Comparison of ENCODE assay signal across 16 cellular contexts in genomic region chr2:130808482-130809268, GRCh38. TPM values are rescaled to one million over a fixed set of nuclear protein-coding genes. Genes with fewer than 3 reads are reported as not detected.
DNase-seq lines count a peak whose midpoint lies in the region; ATAC-seq and TF ChIP-seq lines count a peak whose summit lies in the region.
"Had no signal": no experiment of that assay in that cellular context is flagged by ENCODE, and none has a peak within 500 bp of the region (broad histone marks: within the 10 kb centered on the region; RNA-seq: fewer than 3 reads in every experiment).

No MANE protein-coding gene starts in this region.

- H3K9me3 Mint-ChIP-seq in endothelial cell (ENCODE audit: unreplicated experiment): no peaks in the 10 kb centered on the region

- H3K27me3 ChIP-seq in PC-9 (ENCODE audit: insufficient read depth, low read depth) (no peaks in the 10 kb centered on the region), Karpas-422 (ENCODE audit: low read length) (no peaks in the 10 kb centered on the region)
- H3K27me3 ChIP-seq: hepatocyte had no signal

- BruUV-seq in PC-9 (replicated peaks; lab: Mats Ljungman, UMichigan): no TSS peak

- CTCF ChIA-PET in PC-9 (lab: Charles Lee): no interaction called here

- no peak overlapping the region for H3K4me3 ChIP-seq in PC-9
- no peak overlapping the region for H3K4me3 ChIP-seq in Karpas-422 (ENCODE audit: low read length)
- H3K4me3 ChIP-seq: hepatocyte, lower lobe of right lung had no signal

- no peaks in the 10 kb centered on the region for H4K20me1 ChIP-seq in PC-9 (ENCODE audit: insufficient read depth)
- no peaks in the 10 kb centered on the region for H4K20me1 ChIP-seq in Karpas-422 (ENCODE audit: insufficient read depth, low read depth, low read length)

- no peak for TF ChIP-seq RAD21 in Ishikawa (IDR thresholded peaks at IDR 0.05; ENCODE audit: low read depth)

- peaks cover 6% of the 10 kb centered on the region for H3K27me3 Mint-ChIP-seq in endothelial cell (ENCODE audit: unreplicated experiment)

- H3K9me3 ChIP-seq in PC-9 (ENCODE audit: insufficient read depth, low read depth) (no peaks in the 10 kb centered on the region), Karpas-422 (ENCODE audit: low read length) (no peaks in the 10 kb centered on the region)
- H3K9me3 ChIP-seq: lower lobe of right lung had no signal

- peaks cover 3% of the 10 kb centered on the region for H3K36me3 Mint-ChIP-seq in endothelial cell (ENCODE audit: low read depth, unreplicated experiment)
- H3K36me3 Mint-ChIP-seq: brain had no signal

- no peak for ATAC-seq in HG02678 (IDR thresholded peaks at IDR 0.05; ENCODE audit: unreplicated experiment)
- ATAC-seq: lower lobe of right lung, Panc1 had no signal

- H3K36me3 ChIP-seq in PC-9 (ENCODE audit: low read depth): no peaks in the 10 kb centered on the region
- no peaks in the 10 kb centered on the region for H3K36me3 ChIP-seq in Karpas-422 (ENCODE audit: insufficient read depth, low read length)
- H3K36me3 ChIP-seq: lower lobe of right lung had no signal

- H2AFZ ChIP-seq in PC-9: no peak overlapping the region
- no peak overlapping the region for H2AFZ ChIP-seq in Karpas-422 (ENCODE audit: low read length)
- H2AFZ ChIP-seq: hepatocyte had no signal

- POLR2A ChIA-PET in PC-9 (lab: Charles Lee; ENCODE audit: unreplicated experiment): interaction anchor here (0.5 kb wide), 1 partner anchor 282 kb away, joined by 11 read pairs; no protein-coding TSS in a partner anchor

- TF ChIP-seq CTCF in PC-9 (conservative IDR thresholded peaks at IDR 0.05) (no peak), endothelial cell (IDR thresholded peaks at IDR 0.05; ENCODE audit: unreplicated experiment) (no peak)

- H3K9ac ChIP-seq in Karpas-422 (ENCODE audit: low read length): no peak overlapping the region

- peaks cover 40% of the 10 kb centered on the region for H3K4me1 ChIP-seq in PC-9 (replicated peaks; ENCODE audit: insufficient read depth)
- H3K4me1 ChIP-seq in Karpas-422 (ENCODE audit: low read length): 0 out of 2 replicates have a peak, but pooled peaks cover 3% of the 10 kb centered on the region
- H3K4me1 ChIP-seq: lower lobe of right lung had no signal

- H3K27ac ChIP-seq in PC-9 (peak overlapping the region; percentile 99), temporal lobe (ENCODE audit: low read depth, low read length) (peak overlapping the region; percentile 5), Karpas-422 (ENCODE audit: low read length) (no peak overlapping the region)
- H3K27ac ChIP-seq: hepatocyte, lower lobe of right lung had no signal

- no peak for TF ChIP-seq EP300 in Ishikawa (IDR thresholded peaks at IDR 0.05; ENCODE audit: borderline replicate concordance)

- H3K27ac Mint-ChIP-seq in endothelial cell (ENCODE audit: unreplicated experiment): peak overlapping the region; percentile 21

- intact Hi-C loops in PC-9 (cut with micrococcal nuclease; ENCODE audit: unreplicated experiment): loop anchor here (2.0 kb wide), 1 partner anchor 28 kb away; the partner anchor contains the start of gene ARHGEF4

- H3K4me1 Mint-ChIP-seq in endothelial cell (ENCODE audit: unreplicated experiment): peaks cover 2% of the 10 kb centered on the region

- H3K4me2 ChIP-seq in PC-9 (peak overlapping the region; percentile 68; the same call in 1 of the 2 replicates), Karpas-422 (ENCODE audit: low read depth, low read length, poor library complexity, severe bottlenecking) (no peak overlapping the region)
- H3K4me2 ChIP-seq: hepatocyte had no signal

- DNase-seq in PC-9 (peak; percentile 81 to 96), endothelial cell (ENCODE audit: low spot score) (no peak), Karpas-422 (no peak), HCEC 1CT (no peak)
- DNase-seq: activated gamma-delta T cell treated with Interleukin-2 at 50 U/mL for 16 hours, COR-L47, lower lobe of right lung, substantia nigra had no signal

- H3K79me2 ChIP-seq in PC-9 (ENCODE audit: low read depth) (no peaks in the 10 kb centered on the region), Karpas-422 (ENCODE audit: low read length) (no peaks in the 10 kb centered on the region)
- H3K79me2 ChIP-seq: hepatocyte had no signal

- H3K4me3 Mint-ChIP-seq in endothelial cell (ENCODE audit: unreplicated experiment): no peak overlapping the region
- H3K4me3 Mint-ChIP-seq: brain had no signal

- H3F3A ChIP-seq in PC-9 (ENCODE audit: insufficient read depth, low read depth): peaks cover 16% of the 10 kb centered on the region

- H3K9me2 ChIP-seq in PC-9 (ENCODE audit: insufficient read depth) (no peaks in the 10 kb centered on the region), Karpas-422 (replicated peaks; ENCODE audit: insufficient read depth, low read length) (no peaks in the 10 kb centered on the region)

TF ChIP-seq in Ishikawa, 13 proteins besides CTCF, POLR2A, EP300 and RAD21:
- no peak for TF ChIP-seq TCF12 (IDR thresholded peaks at IDR 0.05; ENCODE audit: low read depth)
- TF ChIP-seq CREB1 (IDR thresholded peaks at IDR 0.05; ENCODE audit: low read depth): no peak
- TF ChIP-seq CEBPB (IDR thresholded peaks at IDR 0.05): peak; percentile 72
- TF ChIP-seq NFIC (IDR thresholded peaks at IDR 0.05): no peak
- TF ChIP-seq REST (IDR thresholded peaks at IDR 0.05; ENCODE audit: low read depth): no peak

RNA-seq across cellular contexts. Expression of gene ARHGEF4, which starts 28.0 kb away (rescaled TPM):
- 16.1 and 20.0 TPM in 2 replicates for total RNA-seq in PC-9 (2021)
- total RNA-seq in endothelial cell (ENCODE audit: unreplicated experiment): 10.3 TPM
- total RNA-seq in temporal lobe: 45.7 TPM
- total RNA-seq in Karpas-422 (2014; rRNA removed; shearing (Covaris generic); ENCODE audit: low replicate concordance): not detected in 2 replicates

RNA-seq across cellular contexts. Expression of gene AMER3, which starts 53.3 kb away (rescaled TPM):
- total RNA-seq in PC-9 (2021): not detected in 2 replicates
- 0.18 TPM for total RNA-seq in endothelial cell (ENCODE audit: unreplicated experiment)
- total RNA-seq in temporal lobe: 26.8 TPM
- not detected in 2 replicates for total RNA-seq in Karpas-422 (2014; rRNA removed; shearing (Covaris generic); ENCODE audit: low replicate concordance)
- total RNA-seq: activated CD8-positive, alpha-beta memory T cell treated with anti-CD3 and anti-CD28 coated beads for 36 hours; LHCN-M2; lower lobe of right lung had no signal

Comparison
In these comparisons a context has a peak if more than half of its experiments do, and no peak if none do; other contexts are left out.
1. DNase-seq: peak in PC-9 (2 of 2); none in endothelial cell (single experiment), Karpas-422 (single experiment) and HCEC 1CT (single experiment).
2. RNA of gene ARHGEF4, which starts 28.0 kb away (total RNA-seq): 45.7 TPM in temporal lobe (single experiment), 16.1 to 20.0 TPM in PC-9 and 10.3 TPM in endothelial cell (single experiment); not detected in Karpas-422; every median in the first group is over 10 times any median in the second.
3. RNA of gene AMER3, which starts 53.3 kb away (total RNA-seq): 26.8 TPM in temporal lobe (single experiment); 0.18 TPM in endothelial cell (single experiment), not detected in PC-9 and not detected in Karpas-422; every median in the first group is over 10 times any median in the second.